20 cellular contexts compared by ENCODE assay signal in genomic region chr10:58573144-58573543, GRCh38.
DNase-seq lines count a peak whose midpoint lies in the region; ATAC-seq and TF ChIP-seq lines count a peak whose summit lies in the region.
"Had no signal": no experiment of that assay in that cellular context is flagged by ENCODE, and none has a peak within 500 bp of the region (broad histone marks: within the 10 kb centered on the region; RNA-seq: fewer than 3 reads in every experiment).

No MANE protein-coding gene starts in this region.

- peak overlapping the region; percentile 82 for H3K4me2 ChIP-seq in GM23248 (ENCODE audit: unreplicated experiment)
- H3K4me2 ChIP-seq: GM23338 had no signal

- 0 out of 2 replicates have a peak, but pooled peaks cover 4% of the 10 kb centered on the region for H4K20me1 ChIP-seq in GM23248 (ENCODE audit: insufficient read depth)
- H4K20me1 ChIP-seq: BLaER1 treated with 17β-estradiol and CSF1 and Interleukin-3, amounts not matched to agents 10 nM and 100 nM had no signal

- peaks cover 6% of the 10 kb centered on the region for H3K36me3 Mint-ChIP-seq in nephron progenitor cell (ENCODE audit: low read depth)
- no peaks in the 10 kb centered on the region for H3K36me3 Mint-ChIP-seq in activated CD8-positive, alpha-beta T cell treated with anti-CD3 and anti-CD28 coated beads for 36 hours (ENCODE audit: low read depth)
- H3K36me3 Mint-ChIP-seq: CD4-positive, alpha-beta memory T cell had no signal

- H3K4me3 ChIP-seq in GM23248, result no peak overlapping the region
- no peak overlapping the region for H3K4me3 ChIP-seq in fibroblast of mammary gland (ENCODE audit: control insufficient read depth, low read depth, low read length)
- H3K4me3 ChIP-seq in upper lobe of right lung, result no peak overlapping the region
- H3K4me3 ChIP-seq: BLaER1 treated with 17β-estradiol and CSF1 and Interleukin-3, amounts not matched to agents 10 nM and 100 nM; GM23338; HAP-1; K562 had no signal

- peaks cover 65% of the 10 kb centered on the region for H3F3A ChIP-seq in GM23248 (ENCODE audit: insufficient read depth)

- no peaks in the 10 kb centered on the region for H3K27me3 ChIP-seq in GM23248 (replicated peaks; ENCODE audit: insufficient read depth)
- no peaks in the 10 kb centered on the region for H3K27me3 ChIP-seq in upper lobe of right lung
- H3K27me3 ChIP-seq: BLaER1 treated with 17β-estradiol and CSF1 and Interleukin-3, amounts not matched to agents 10 nM and 100 nM had no signal

- H3K9me3 ChIP-seq in GM23248 (ENCODE audit: low read depth), result no peaks in the 10 kb centered on the region
- H3K9me3 ChIP-seq in upper lobe of right lung, result no peaks in the 10 kb centered on the region
- H3K9me3 ChIP-seq: HAP-1 had no signal

- H3K36me3 ChIP-seq in GM23248 (ENCODE audit: low read depth), result no peaks in the 10 kb centered on the region
- no peaks in the 10 kb centered on the region for H3K36me3 ChIP-seq in upper lobe of right lung
- H3K36me3 ChIP-seq: BLaER1 treated with 17β-estradiol and CSF1 and Interleukin-3, amounts not matched to agents 10 nM and 100 nM; HAP-1 had no signal

- peak; percentile 24; the same call in 2 of the 3 replicates for ATAC-seq in SK-N-SH treated with all-trans-retinoic acid at 6 μM for 48 hours
- ATAC-seq in upper lobe of right lung, result no peak
- no peak for ATAC-seq in activated CD8-positive, alpha-beta T cell treated with anti-CD3 and anti-CD28 coated beads for 36 hours
- ATAC-seq: GM23338, K562 had no signal

- CTCF ChIA-PET in activated CD8-positive, alpha-beta T cell treated with anti-CD3 and anti-CD28 coated beads for 36 hours (lab: Charles Lee), result no interaction called here

- H2AFZ ChIP-seq in GM23248, result no peak overlapping the region
- H2AFZ ChIP-seq: GM23338 had no signal

- H3K27ac ChIP-seq in GM23248, result peak overlapping the region; percentile 60
- no peak overlapping the region for H3K27ac ChIP-seq in upper lobe of right lung

- H3K4me3 Mint-ChIP-seq in nephron progenitor cell, result no peak overlapping the region
- H3K4me3 Mint-ChIP-seq in activated CD8-positive, alpha-beta T cell treated with anti-CD3 and anti-CD28 coated beads for 36 hours, result no peak overlapping the region
- H3K4me3 Mint-ChIP-seq: CD4-positive, alpha-beta memory T cell; GM23338 had no signal

- DNase-seq in GM23248 (peak; percentile 58), fibroblast of mammary gland (ENCODE audit: low read depth) (peak; percentile 49), upper lobe of right lung (no peak), nephron progenitor cell (no peak)
- no peak for DNase-seq in activated CD8-positive, alpha-beta memory T cell treated with anti-CD3 and anti-CD28 coated beads, Interleukin-2, amount 50 U/mL, for 4 hours
- DNase-seq in activated CD8-positive, alpha-beta T cell treated with anti-CD3 and anti-CD28 coated beads for 36 hours, result no peak
- DNase-seq: CD4-positive, alpha-beta memory T cell; DMS153; MM.1S; NCI-H1048; NCI-H1436; NCI-H1930; NCI-H510A; NK-92 treated with Interleukin-12 subunit alpha and Interleukin-12 subunit beta, amount 100 ng/mL, for 24 hours; SIG-M5 had no signal

- peaks cover 97% of the 10 kb centered on the region for H3K79me2 ChIP-seq in GM23248 (ENCODE audit: insufficient read depth)

- peaks cover 4% of the 10 kb centered on the region for H3K27me3 Mint-ChIP-seq in nephron progenitor cell (ENCODE audit: low read depth, poor library complexity)
- peaks cover 2% of the 10 kb centered on the region for H3K27me3 Mint-ChIP-seq in activated CD8-positive, alpha-beta T cell treated with anti-CD3 and anti-CD28 coated beads for 36 hours

- no peak overlapping the region for H3K27ac Mint-ChIP-seq in nephron progenitor cell
- no peak overlapping the region for H3K27ac Mint-ChIP-seq in activated CD8-positive, alpha-beta T cell treated with anti-CD3 and anti-CD28 coated beads for 36 hours
- H3K27ac Mint-ChIP-seq: CD4-positive, alpha-beta memory T cell; GM23338 had no signal

- peaks cover 22% of the 10 kb centered on the region for H3K9me3 Mint-ChIP-seq in nephron progenitor cell
- H3K9me3 Mint-ChIP-seq in activated CD8-positive, alpha-beta T cell treated with anti-CD3 and anti-CD28 coated beads for 36 hours, result peaks cover 4% of the 10 kb centered on the region
- H3K9me3 Mint-ChIP-seq: GM23338 had no signal

- peaks cover 26% of the 10 kb centered on the region for H3K4me1 Mint-ChIP-seq in nephron progenitor cell
- H3K4me1 Mint-ChIP-seq in activated CD8-positive, alpha-beta T cell treated with anti-CD3 and anti-CD28 coated beads for 36 hours (ENCODE audit: low read depth), result no peaks in the 10 kb centered on the region
- H3K4me1 Mint-ChIP-seq: CD4-positive, alpha-beta memory T cell; GM23338 had no signal

- POLR2A ChIA-PET in activated CD8-positive, alpha-beta T cell treated with anti-CD3 and anti-CD28 coated beads for 36 hours (lab: Charles Lee), result no interaction called here

- in situ Hi-C loops in GM23248 (cut with MboI), result no loop called here

- intact Hi-C loops in upper lobe of right lung (cut with DNase I), result no loop called here
- intact Hi-C loops in activated CD8-positive, alpha-beta T cell treated with anti-CD3 and anti-CD28 coated beads for 36 hours (cut with micrococcal nuclease), result no loop called here

- TF ChIP-seq CTCF in fibroblast of mammary gland (conservative IDR thresholded peaks at IDR 0.05; ENCODE audit: control insufficient read depth, insufficient read depth, low read depth, low read length), result no peak
- no peak for TF ChIP-seq CTCF in upper lobe of right lung (IDR thresholded peaks at IDR 0.05)
- no peak for TF ChIP-seq CTCF in nephron progenitor cell (IDR thresholded peaks at IDR 0.05)
- TF ChIP-seq CTCF in activated CD8-positive, alpha-beta T cell treated with anti-CD3 and anti-CD28 coated beads for 36 hours (IDR thresholded peaks at IDR 0.05), result no peak

- peaks cover 83% of the 10 kb centered on the region for H3K4me1 ChIP-seq in GM23248 (ENCODE audit: insufficient read depth)
- peaks cover 6% of the 10 kb centered on the region for H3K4me1 ChIP-seq in upper lobe of right lung

- H3K9me2 ChIP-seq in GM23248 (ENCODE audit: insufficient read depth), result peaks cover 4% of the 10 kb centered on the region; the same call in 1 of the 2 replicates

- 56 to 64% methylated on average over 1 of the region's 1 CpG for WGBS in GM23248 (ENCODE audit: low coverage in 1 of 2, low lambda C conversion rate in 2 of 2, missing lambda C conversion rate in 2 of 2), 2 experiments

- peak overlapping the region; percentile 59 for H3K9ac ChIP-seq in GM23248
- H3K9ac ChIP-seq: BLaER1 treated with 17β-estradiol and CSF1 and Interleukin-3, amounts not matched to agents 10 nM and 100 nM had no signal

TF ChIP-seq in SK-N-SH treated with all-trans-retinoic acid at 6 μM for 48 hours, 23 proteins besides CTCF, POLR2A, EP300 and RAD21:
- TF ChIP-seq, protein P1, sequence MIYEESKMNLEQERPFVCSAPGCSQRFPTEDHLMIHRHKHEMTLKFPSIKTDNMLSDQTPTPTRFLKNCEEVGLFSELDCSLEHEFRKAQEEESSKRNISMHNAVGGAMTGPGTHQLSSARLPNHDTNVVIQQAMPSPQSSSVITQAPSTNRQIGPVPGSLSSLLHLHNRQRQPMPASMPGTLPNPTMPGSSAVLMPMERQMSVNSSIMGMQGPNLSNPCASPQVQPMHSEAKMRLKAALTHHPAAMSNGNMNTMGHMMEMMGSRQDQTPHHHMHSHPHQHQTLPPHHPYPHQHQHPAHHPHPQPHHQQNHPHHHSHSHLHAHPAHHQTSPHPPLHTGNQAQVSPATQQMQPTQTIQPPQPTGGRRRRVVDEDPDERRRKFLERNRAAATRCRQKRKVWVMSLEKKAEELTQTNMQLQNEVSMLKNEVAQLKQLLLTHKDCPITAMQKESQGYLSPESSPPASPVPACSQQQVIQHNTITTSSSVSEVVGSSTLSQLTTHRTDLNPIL (CRISPR knock-in tag; IDR thresholded peaks at IDR 0.05; ENCODE audit: low read depth), result no peak
- TF ChIP-seq, protein P2, sequence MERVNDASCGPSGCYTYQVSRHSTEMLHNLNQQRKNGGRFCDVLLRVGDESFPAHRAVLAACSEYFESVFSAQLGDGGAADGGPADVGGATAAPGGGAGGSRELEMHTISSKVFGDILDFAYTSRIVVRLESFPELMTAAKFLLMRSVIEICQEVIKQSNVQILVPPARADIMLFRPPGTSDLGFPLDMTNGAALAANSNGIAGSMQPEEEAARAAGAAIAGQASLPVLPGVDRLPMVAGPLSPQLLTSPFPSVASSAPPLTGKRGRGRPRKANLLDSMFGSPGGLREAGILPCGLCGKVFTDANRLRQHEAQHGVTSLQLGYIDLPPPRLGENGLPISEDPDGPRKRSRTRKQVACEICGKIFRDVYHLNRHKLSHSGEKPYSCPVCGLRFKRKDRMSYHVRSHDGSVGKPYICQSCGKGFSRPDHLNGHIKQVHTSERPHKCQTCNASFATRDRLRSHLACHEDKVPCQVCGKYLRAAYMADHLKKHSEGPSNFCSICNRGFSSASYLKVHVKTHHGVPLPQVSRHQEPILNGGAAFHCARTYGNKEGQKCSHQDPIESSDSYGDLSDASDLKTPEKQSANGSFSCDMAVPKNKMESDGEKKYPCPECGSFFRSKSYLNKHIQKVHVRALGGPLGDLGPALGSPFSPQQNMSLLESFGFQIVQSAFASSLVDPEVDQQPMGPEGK (CRISPR knock-in tag; IDR thresholded peaks at IDR 0.05; ENCODE audit: borderline replicate concordance), result no peak
- TF ChIP-seq ZNF565 (CRISPR knock-in tag; conservative IDR thresholded peaks at IDR 0.05; ENCODE audit: low read depth) (no peak), ZNF8 (CRISPR knock-in tag; IDR thresholded peaks at IDR 0.05) (no peak), ISL1 (CRISPR knock-in tag; IDR thresholded peaks at IDR 0.05) (no peak), ZFP30 (CRISPR knock-in tag; IDR thresholded peaks at IDR 0.05) (no peak)

Comparison
In these comparisons a context has a peak if more than half of its experiments do, and no peak if none do; other contexts are left out.
1. DNase-seq: peak in GM23248 (single experiment) and fibroblast of mammary gland (single experiment); none in upper lobe of right lung (single experiment), activated CD8-positive, alpha-beta memory T cell treated with anti-CD3 and anti-CD28 coated beads, Interleukin-2, amount 50 U/mL, for 4 hours (single experiment), nephron progenitor cell (single experiment) and activated CD8-positive, alpha-beta T cell treated with anti-CD3 and anti-CD28 coated beads for 36 hours (single experiment).